Comparison of ENCODE assay signal across 23 cellular contexts in genomic region chr1:183810756-183811155, GRCh38.
"Had no signal": no experiment of that assay in that cellular context is flagged by ENCODE, and none has a peak within 500 bp of the region (broad histone marks: within the 10 kb centered on the region; RNA-seq: fewer than 3 reads in every experiment).

No MANE protein-coding gene starts in this region.

- H3K36me3 Mint-ChIP-seq: naive B cell had no signal

- H3K9ac ChIP-seq: parathyroid adenoma had no signal

- H3K4me1 ChIP-seq: colonic mucosa, parathyroid adenoma had no signal

- H3K4me1 Mint-ChIP-seq: naive B cell had no signal

- H3K9me3 ChIP-seq: ascending aorta, colonic mucosa, esophagus squamous epithelium, lower lobe of right lung, neutrophil, upper lobe of left lung had no signal

- H2AFZ ChIP-seq: parathyroid adenoma had no signal

- H3K4me3 ChIP-seq: ascending aorta, colonic mucosa, esophagus squamous epithelium, lower lobe of right lung, upper lobe of left lung had no signal

- H3K36me3 ChIP-seq: ascending aorta, colonic mucosa, esophagus squamous epithelium, lower lobe of right lung, neutrophil, upper lobe of left lung had no signal

- DNase-seq: activated CD4-positive, CD25-positive, alpha-beta regulatory T cell treated with anti-CD3 and anti-CD28 coated beads, Interleukin-2, amount 50 U/mL, for 72 hours; activated naive CD4-positive, alpha-beta T cell treated with anti-CD3 and anti-CD28 coated beads for 36 hours; activated naive CD8-positive, alpha-beta T cell treated with anti-CD3 and anti-CD28 coated beads, Interleukin-2, amount 50 U/mL, for 24 hours; caudate nucleus; colonic mucosa; effector CD4-positive, alpha-beta T cell; esophagus squamous epithelium; foreskin melanocyte; immature natural killer cell; lower lobe of right lung; naive B cell; retina; stimulated activated CD4-positive, alpha-beta T cell treated with anti-CD3 and anti-CD28 coated beads, Interleukin-4, amount 100 ng/mL, for 4 hours; stimulated activated CD8-positive, alpha-beta memory T cell treated with anti-CD3 and anti-CD28 coated beads, Interleukin-4, amount 100 ng/mL, for 48 hours; stimulated activated naive CD4-positive, alpha-beta T cell treated with Interleukin-2 at 50 U/mL for 16 hours; T-helper 1 cell; T1000 had no signal

- ATAC-seq: activated naive CD8-positive, alpha-beta T cell treated with anti-CD3 and anti-CD28 coated beads, Interleukin-2, amount 50 U/mL, for 24 hours; SK-N-SH treated with all-trans-retinoic acid at 6 μM for 48 hours had no signal

- H3K4me3 Mint-ChIP-seq: activated naive CD4-positive, alpha-beta T cell treated with anti-CD3 and anti-CD28 coated beads for 36 hours; activated naive CD8-positive, alpha-beta T cell treated with anti-CD3 and anti-CD28 coated beads, Interleukin-2, amount 50 U/mL, for 24 hours; immature natural killer cell; naive B cell had no signal

- H3K27ac Mint-ChIP-seq: activated naive CD4-positive, alpha-beta T cell treated with anti-CD3 and anti-CD28 coated beads for 36 hours; activated naive CD8-positive, alpha-beta T cell treated with anti-CD3 and anti-CD28 coated beads, Interleukin-2, amount 50 U/mL, for 24 hours; activated T-helper 2 cell treated with anti-CD3 and anti-CD28 coated beads, Interferon-gamma antibody, Interleukin-2, Interleukin-4, amounts not matched to agents 10 μg/mL and 5 μg/mL and 100 μg/mL, durations not matched to agents 14 hours and 24 hours and 36 hours; immature natural killer cell; naive B cell had no signal

- H3K27ac ChIP-seq: ascending aorta, colonic mucosa, esophagus squamous epithelium, lower lobe of right lung, neutrophil, parathyroid adenoma, upper lobe of left lung had no signal

- H3K27me3 ChIP-seq: ascending aorta, colonic mucosa, esophagus squamous epithelium, upper lobe of left lung had no signal

- H3K9me3 Mint-ChIP-seq: activated naive CD4-positive, alpha-beta T cell treated with anti-CD3 and anti-CD28 coated beads for 36 hours; activated naive CD8-positive, alpha-beta T cell treated with anti-CD3 and anti-CD28 coated beads, Interleukin-2, amount 50 U/mL, for 24 hours; activated T-helper 2 cell treated with anti-CD3 and anti-CD28 coated beads, Interferon-gamma antibody, Interleukin-2, Interleukin-4, amounts not matched to agents 10 μg/mL and 5 μg/mL and 100 μg/mL, durations not matched to agents 14 hours and 24 hours and 36 hours; immature natural killer cell; naive B cell had no signal
